In genomic region chr3:27666277-27666676, GRCh38 we compare ENCODE assay signal across 9 cellular contexts. TPM values are rescaled to one million over a fixed set of nuclear protein-coding genes. Genes with fewer than 3 reads are reported as not detected.
DNase-seq lines count a peak whose midpoint lies in the region; ATAC-seq and TF ChIP-seq lines count a peak whose summit lies in the region.
"Had no signal": no experiment of that assay in that cellular context is flagged by ENCODE, and none has a peak within 500 bp of the region (broad histone marks: within the 10 kb centered on the region; RNA-seq: fewer than 3 reads in every experiment).

No MANE protein-coding gene starts in this region.

- H2AFZ ChIP-seq in neuron (ENCODE audit: low read depth, low read length), result peak overlapping the region; percentile 58

- no peak for TF ChIP-seq EP300 in sigmoid colon (IDR thresholded peaks at IDR 0.05)

- H3K36me3 Mint-ChIP-seq in T-helper 2 cell treated with Interferon-gamma antibody and Interleukin-4, amounts not matched to agents 5 μg/mL and 100 μg/mL, for 36 hours (ENCODE audit: low read depth), result no peaks in the 10 kb centered on the region
- peaks cover 0 to 7% (median 0%) of the 10 kb centered on the region in 3 donors for H3K36me3 Mint-ChIP-seq in immature natural killer cell

- peaks cover 17% of the 10 kb centered on the region for H3K4me1 Mint-ChIP-seq in T-helper 2 cell treated with Interferon-gamma antibody and Interleukin-4, amounts not matched to agents 5 μg/mL and 100 μg/mL, for 36 hours (ENCODE audit: low read depth)
- peaks cover 1 to 8% of the 10 kb centered on the region in 2 donors for H3K4me1 Mint-ChIP-seq in immature natural killer cell

- TF ChIP-seq CTCF in sigmoid colon (IDR thresholded peaks at IDR 0.05), result no peak

- no peaks in the 10 kb centered on the region for H3K36me3 ChIP-seq in neuron (ENCODE audit: insufficient read depth, low read length)
- no peaks in the 10 kb centered on the region for H3K36me3 ChIP-seq in sigmoid colon

- ATAC-seq in GM19351 (IDR thresholded peaks at IDR 0.05; ENCODE audit: unreplicated experiment), result peak; percentile 42
- ATAC-seq in HG02798 (IDR thresholded peaks at IDR 0.05; ENCODE audit: poor library complexity, unreplicated experiment), result peak; percentile 72

- no peak for TF ChIP-seq POLR2A in sigmoid colon (IDR thresholded peaks at IDR 0.05)

- H3K9me3 ChIP-seq in neuron (ENCODE audit: low read length), result no peaks in the 10 kb centered on the region
- no peaks in the 10 kb centered on the region for H3K9me3 ChIP-seq in sigmoid colon

- DNase-seq in T-helper 2 cell treated with Interferon-gamma antibody and Interleukin-4, amounts not matched to agents 5 μg/mL and 100 μg/mL, for 36 hours (ENCODE audit: low spot score), result no peak
- DNase-seq in sigmoid colon (no peak), NCI-H1930 (lab: John Stamatoyannopoulos, UW) (no peak), immature natural killer cell (no peak), SHP77 (lab: John Stamatoyannopoulos, UW) (no peak)
- DNase-seq: NCI-H1048 had no signal

- 33 to 62% methylated on average over 1 of the region's 1 CpG for WGBS in sigmoid colon, 2 donors

- no peak overlapping the region for H3K4me3 Mint-ChIP-seq in T-helper 2 cell treated with Interferon-gamma antibody and Interleukin-4, amounts not matched to agents 5 μg/mL and 100 μg/mL, for 36 hours
- no peak overlapping the region for H3K4me3 Mint-ChIP-seq in immature natural killer cell

- peak overlapping the region; percentile 24 for H3K27ac Mint-ChIP-seq in T-helper 2 cell treated with Interferon-gamma antibody and Interleukin-4, amounts not matched to agents 5 μg/mL and 100 μg/mL, for 36 hours
- no peak overlapping the region for H3K27ac Mint-ChIP-seq in immature natural killer cell

- intact Hi-C loops in sigmoid colon (cut with DNase I), result no loop called here

- H3K27me3 ChIP-seq in neuron (ENCODE audit: insufficient read depth, low read length) (no peaks in the 10 kb centered on the region), sigmoid colon (no peaks in the 10 kb centered on the region)

- H3K27me3 Mint-ChIP-seq in T-helper 2 cell treated with Interferon-gamma antibody and Interleukin-4, amounts not matched to agents 5 μg/mL and 100 μg/mL, for 36 hours (ENCODE audit: low read depth), result no peaks in the 10 kb centered on the region
- peaks cover 0 to 2% (median 0%) of the 10 kb centered on the region in 3 donors for H3K27me3 Mint-ChIP-seq in immature natural killer cell (ENCODE audit: low read depth in 3 of 3)

- no peak overlapping the region for H3K27ac ChIP-seq in sigmoid colon

- no peaks in the 10 kb centered on the region for H3K9me3 Mint-ChIP-seq in T-helper 2 cell treated with Interferon-gamma antibody and Interleukin-4, amounts not matched to agents 5 μg/mL and 100 μg/mL, for 36 hours
- no peaks in the 10 kb centered on the region for H3K9me3 Mint-ChIP-seq in immature natural killer cell

- peaks cover 9% of the 10 kb centered on the region for H3K4me1 ChIP-seq in neuron (ENCODE audit: insufficient read depth, low read length)
- peaks cover 0 to 6% (median 6%) of the 10 kb centered on the region in 4 donors for H3K4me1 ChIP-seq in sigmoid colon

- H3K4me3 ChIP-seq in neuron (ENCODE audit: low read length) (no peak overlapping the region), sigmoid colon (no peak overlapping the region)

RNA-seq across cellular contexts. Expression of gene EOMES, which starts 55.8 kb away (rescaled TPM):
- not detected for total RNA-seq in sigmoid colon
- under 1 TPM in 2 of 3 donors, not detected in 1; 0.23 to 0.67 TPM for polyA plus RNA-seq in sigmoid colon
- polyA plus RNA-seq in immature natural killer cell, result 100 to 1,000 TPM in 2 of 3 donors, 10 to 100 TPM in 1; 96.5 to 189 (median 158) TPM

Comparison
In these comparisons a context has a peak if more than half of its experiments do, and no peak if none do; other contexts are left out.
1. RNA of gene EOMES, which starts 55.8 kb away (polyA plus RNA-seq): 96.5 to 189 TPM in immature natural killer cell; 0.23 to 0.67 TPM in sigmoid colon; every median in the first group is over 10 times any median in the second.